11 cellular contexts compared by ENCODE assay signal in the genomic region with DNA sequence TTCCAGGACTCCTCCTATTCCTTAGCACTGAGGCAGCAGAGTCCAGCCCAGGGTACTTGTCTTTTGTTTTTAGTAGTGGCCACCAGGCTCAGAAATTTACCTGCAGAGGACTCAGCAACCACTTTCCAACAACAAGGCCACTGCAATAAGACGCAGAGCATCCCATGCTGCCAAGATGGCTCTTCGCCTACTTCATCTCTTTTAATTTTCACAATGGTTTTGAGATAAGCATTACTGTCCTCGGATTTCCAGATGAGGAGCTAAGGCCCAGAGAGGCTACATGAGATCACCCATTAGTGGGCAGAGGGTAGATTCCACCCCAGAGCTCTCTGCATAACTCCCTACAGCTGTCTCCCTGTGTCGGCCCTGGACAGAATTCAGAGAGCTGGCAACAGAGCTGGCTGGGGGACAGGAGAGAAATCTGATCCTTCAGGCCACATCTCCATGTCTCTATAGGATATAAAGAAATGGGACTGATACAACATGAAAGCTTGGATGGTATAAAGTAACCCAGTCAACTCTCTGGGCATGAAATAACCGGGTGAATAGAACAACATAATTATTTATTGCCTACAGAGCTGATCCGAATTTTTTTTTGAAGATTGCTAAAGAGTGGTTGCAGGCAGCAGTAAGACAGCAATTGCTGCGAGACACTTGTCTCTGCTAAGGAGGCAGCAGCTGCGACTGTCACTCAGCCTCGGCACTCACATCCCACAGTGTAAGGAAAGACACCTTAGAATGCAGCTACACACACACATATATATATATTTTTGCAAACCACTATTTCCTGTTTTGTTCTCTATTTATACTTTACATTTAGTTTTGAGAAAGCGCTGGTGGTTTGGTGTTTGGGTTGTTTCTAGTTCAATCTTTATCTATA. TPM values are rescaled to one million over a fixed set of nuclear protein-coding genes. Genes with fewer than 3 reads are reported as not detected.
DNase-seq lines count a peak whose midpoint lies in the region; ATAC-seq and TF ChIP-seq lines count a peak whose summit lies in the region.
"Had no signal": no experiment of that assay in that cellular context is flagged by ENCODE, and none has a peak within 500 bp of the region (broad histone marks: within the 10 kb centered on the region; RNA-seq: fewer than 3 reads in every experiment).

No MANE protein-coding gene starts in this region.

- H4K20me1 ChIP-seq in PC-3 (ENCODE audit: low read length) = no peaks in the 10 kb centered on the region

- H3K27me3 Mint-ChIP-seq in naive B cell = no peaks in the 10 kb centered on the region

- CTCF ChIA-PET in PC-3 (lab: Charles Lee) = interaction anchor here (0.6 kb wide), 1 partner anchor 198 kb away, joined by 3 read pairs; no protein-coding TSS in a partner anchor

- no peaks in the 10 kb centered on the region for H3K9me2 ChIP-seq in PC-3 (replicated peaks; ENCODE audit: low read length)

- peak overlapping the region; percentile 8 to 92 (median 80) for H3K4me3 Mint-ChIP-seq in naive B cell

- H3K4me2 ChIP-seq in PC-3 (ENCODE audit: low read length) = no peak overlapping the region

- no TSS peak for BruUV-seq in PC-3 (replicated peaks; lab: Mats Ljungman, UMichigan)

- ATAC-seq in GM18858 (IDR thresholded peaks at IDR 0.05; ENCODE audit: unreplicated experiment) (peak; percentile 81), HG02610 (IDR thresholded peaks at IDR 0.05; ENCODE audit: unreplicated experiment) (peak; percentile 75), naive B cell (ENCODE audit: low read depth in 2 of 2) (peak; percentile 57 to 67), PC-3 (no peak)

- no peaks in the 10 kb centered on the region for H3K9me3 ChIP-seq in PC-3 (ENCODE audit: low read length)
- H3K9me3 ChIP-seq: lower lobe of right lung, SJSA1 had no signal

- H3K4me3 ChIP-seq in PC-3 (ENCODE audit: low read length) = no peak overlapping the region
- H3K4me3 ChIP-seq: lower lobe of right lung, SJSA1 had no signal

- TF ChIP-seq CTCF in PC-3 (conservative IDR thresholded peaks at IDR 0.05; ENCODE audit: low read depth, low read length) = no peak

- no peaks in the 10 kb centered on the region for H3F3A ChIP-seq in PC-3 (ENCODE audit: low read length, unreplicated experiment)

- no peaks in the 10 kb centered on the region for H3K4me1 ChIP-seq in PC-3 (ENCODE audit: insufficient read depth, low read length)
- H3K4me1 ChIP-seq: lower lobe of right lung, SJSA1 had no signal

- no peak overlapping the region for H2AFZ ChIP-seq in PC-3 (ENCODE audit: low read length)

- no peaks in the 10 kb centered on the region for H3K79me2 ChIP-seq in PC-3 (ENCODE audit: low read length)

- DNase-seq in NCI-H524 treated with DMSO at 0.1 percent for 48 hours (lab: John Stamatoyannopoulos, UW) (peak; percentile 62), naive B cell (no peak), globus pallidus (ENCODE audit: low spot score) (no peak), NCI-H187 (lab: John Stamatoyannopoulos, UW) (no peak), DMS153 (lab: John Stamatoyannopoulos, UW) (no peak), PC-3 (no peak)
- DNase-seq: dermis blood vessel endothelial cell, lower lobe of right lung had no signal

- intact Hi-C loops in PC-3 (cut with micrococcal nuclease) = no loop called here

- H3K27ac ChIP-seq in PC-3 (ENCODE audit: low read length) = no peak overlapping the region
- H3K27ac ChIP-seq: lower lobe of right lung, SJSA1 had no signal

- no peaks in the 10 kb centered on the region for H3K36me3 ChIP-seq in PC-3 (ENCODE audit: low read depth, low read length)
- H3K36me3 ChIP-seq: lower lobe of right lung, SJSA1 had no signal

- H3K27me3 ChIP-seq in PC-3 (ENCODE audit: low read length) = peaks cover 45% of the 10 kb centered on the region
- H3K27me3 ChIP-seq: SJSA1 had no signal

- H3K9ac ChIP-seq in PC-3 (ENCODE audit: low read length) = no peak overlapping the region

- peaks cover 50 to 73% (median 67%) of the 10 kb centered on the region in 3 donors for H3K4me1 Mint-ChIP-seq in naive B cell

- POLR2A ChIA-PET in PC-3 (lab: Charles Lee; ENCODE audit: unreplicated experiment) = no interaction called here

- peak overlapping the region; percentile 40 to 90 (median 84) for H3K27ac Mint-ChIP-seq in naive B cell

- H3K36me3 Mint-ChIP-seq in naive B cell = no peaks in the 10 kb centered on the region

- no peaks in the 10 kb centered on the region for H3K9me3 Mint-ChIP-seq in naive B cell

RNA-seq across cellular contexts. Expression of a gene that starts 37.2 kb away (rescaled TPM):
- 10 to 100 TPM; 16.9 to 25.7 (median 18.3) TPM for polyA plus RNA-seq in naive B cell (ENCODE audit: low read depth in 6 of 6)
- total RNA-seq in PC-3 (2014; rRNA removed) = not detected in 2 replicates
- total RNA-seq: dermis blood vessel endothelial cell, SJSA1 had no signal
